In genomic region chr4:168573870-168574269, GRCh38 we compare ENCODE assay signal across 23 cellular contexts.
"Had no signal": no experiment of that assay in that cellular context is flagged by ENCODE, and none has a peak within 500 bp of the region (broad histone marks: within the 10 kb centered on the region; RNA-seq: fewer than 3 reads in every experiment).

No MANE protein-coding gene starts in this region.

- H3K4me2 ChIP-seq: KMS-11, PC-9 had no signal

- H3K36me3 ChIP-seq: adrenal gland, WERI-Rb-1 had no signal

- ATAC-seq: activated CD4-positive, alpha-beta T cell treated with anti-CD3 and anti-CD28 coated beads for 36 hours had no signal

- H3K27me3 ChIP-seq: adrenal gland had no signal

- DNase-seq: activated CD4-positive, alpha-beta memory T cell treated with anti-CD3 and anti-CD28 coated beads, Interleukin-2, amount 10 ng/mL, durations not matched to agents 7 days and 5 days; activated CD4-positive, alpha-beta T cell treated with anti-CD3 and anti-CD28 coated beads for 36 hours; activated CD4-positive, alpha-beta T cell treated with anti-CD3 and anti-CD28 coated beads, Interleukin-2, amount 50 U/mL, for 1 hour; activated gamma-delta T cell treated with Interleukin-2 at 50 U/mL for 16 hours; activated naive CD4-positive, alpha-beta T cell treated with anti-CD3 and anti-CD28 coated beads, Interleukin-2, amount 10 ng/mL, durations not matched to agents 7 days and 5 days; activated naive CD8-positive, alpha-beta T cell treated with anti-CD3 and anti-CD28 coated beads for 36 hours; activated T-cell treated with anti-CD3 and anti-CD28 coated beads for 4 hours; activated T-cell treated with anti-CD3 and anti-CD28 coated beads, Interleukin-2, amount 50 U/mL, for 48 hours; adrenal gland; anterior cingulate cortex; NCI-H1092; NCI-H1417; NCI-H1694; NCI-H2029; NCI-H2107; NCI-H2171 treated with DMSO at 0.1 percent for 48 hours; NCI-H526; NCI-H774; PC-9; SIG-M5; T-helper 1 cell; WERI-Rb-1 had no signal

- H3K4me1 ChIP-seq: adrenal gland had no signal

- H3K4me3 ChIP-seq: adrenal gland, PC-9 had no signal

- H3K9ac ChIP-seq: KMS-11 had no signal

- H3K27ac ChIP-seq: adrenal gland, KMS-11, PC-9, WERI-Rb-1 had no signal

- H3K9me3 ChIP-seq: adrenal gland had no signal
